ENCODE assay signal across 8 cellular contexts in the genomic region with DNA sequence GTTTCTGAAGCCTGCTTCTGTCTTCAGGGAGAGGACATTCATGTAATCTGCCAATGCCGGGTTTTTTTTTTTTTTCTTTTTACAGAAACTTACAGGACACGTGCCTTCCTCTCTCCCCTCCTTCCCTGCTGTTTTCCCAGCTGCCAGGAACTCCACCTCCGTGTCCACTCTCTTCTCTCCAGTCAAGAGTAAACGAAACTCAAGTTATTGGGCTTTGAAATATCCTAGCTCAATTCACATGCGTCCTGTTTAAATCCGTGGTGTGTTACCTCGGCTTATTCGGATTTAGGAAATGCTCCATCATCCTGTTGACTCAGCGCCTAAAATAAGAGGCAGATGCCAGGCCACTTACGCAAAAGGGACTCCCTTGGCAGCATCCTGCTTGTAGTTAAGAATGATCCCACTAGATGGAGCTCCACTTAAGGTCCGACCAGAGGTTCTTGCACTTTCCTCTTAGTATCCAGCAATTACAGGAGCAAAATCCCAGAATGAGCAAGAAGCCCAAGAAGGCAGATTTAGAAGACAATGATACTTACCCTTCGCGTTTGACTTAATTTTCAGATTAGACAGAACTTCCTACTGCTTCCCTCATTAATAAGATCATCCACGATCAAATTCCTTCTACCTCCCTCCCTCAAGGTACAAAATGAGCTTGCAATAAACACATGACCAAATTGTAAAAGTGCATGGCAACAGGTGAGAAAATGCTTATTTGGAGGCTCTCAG.
DNase-seq lines count a peak whose midpoint lies in the region; ATAC-seq and TF ChIP-seq lines count a peak whose summit lies in the region.

No MANE protein-coding gene starts in this region.

- H3K23me2 ChIP-seq in H9 (ENCODE audit: insufficient read length, low read depth, low read length, poor library complexity, severe bottlenecking): peaks cover 2% of the 10 kb centered on the region

- H3K9ac ChIP-seq in H9 (ENCODE audit: extremely low read depth, insufficient read length, low read length): peak overlapping the region; percentile 46

- H3K27ac ChIP-seq in H9 (ENCODE audit: insufficient read length, low read depth, low read length) (no peak overlapping the region), ovary (peak overlapping the region in 1 of 2 donors; percentile 59)

- H3K4me1 ChIP-seq in H9 (ENCODE audit: insufficient read depth, low read length) (no peaks in the 10 kb centered on the region; the same call in 1 of the 2 replicates), ovary (ENCODE audit: insufficient read depth) (peaks cover 2% of the 10 kb centered on the region)

- no peak overlapping the region for H4K5ac ChIP-seq in H9 (ENCODE audit: insufficient read length, low read depth, low read length)

- H3K36me3 Mint-ChIP-seq in H9 (ENCODE audit: insufficient read depth in 1 of 3, low read depth in 3 of 3): peaks cover 0 to 8% (median 3%) of the 10 kb centered on the region in 3 experiments; a peak in 3 of 7 replicates

- H3K9me3 ChIP-seq in H9 (ENCODE audit: control insufficient read depth, low read depth, low read length) (no peaks in the 10 kb centered on the region), ovary (no peaks in the 10 kb centered on the region)

- no peaks in the 10 kb centered on the region for H3K27me3 ChIP-seq in H9 (ENCODE audit: insufficient read depth, low read length)
- no peaks in the 10 kb centered on the region for H3K27me3 ChIP-seq in ovary

- DNase-seq in COLO829 (ENCODE audit: low spot score) (peak; percentile 55), H9 (peak; percentile 83), NCI-H1436 treated with DMSO at 0.1 percent for 48 hours (lab: John Stamatoyannopoulos, UW) (peak; percentile 64), SW 1271 (lab: John Stamatoyannopoulos, UW) (peak; percentile 65 to 85), amniotic stem cell (lab: John Stamatoyannopoulos, UW) (peak; percentile 91), cardiac septum (ENCODE audit: low spot score) (peak; percentile 82), ovary (peak; percentile 68 to 89 (median 74))

- ATAC-seq in GM18867 (IDR thresholded peaks at IDR 0.05; ENCODE audit: unreplicated experiment): no peak

- no peak for TF ChIP-seq EP300 in ovary (IDR thresholded peaks at IDR 0.05)

- no peak overlapping the region for H3T11ph ChIP-seq in H9 (ENCODE audit: low read length)

- H2AK5ac ChIP-seq in H9 (ENCODE audit: insufficient read length, low read length): no peak overlapping the region

- no peak overlapping the region for H4K8ac ChIP-seq in H9 (replicated peaks; ENCODE audit: insufficient read length, low read depth, low read length)

- H3K56ac ChIP-seq in H9 (ENCODE audit: insufficient read length, low read depth, low read length): no peak overlapping the region

- H3K23ac ChIP-seq in H9 (ENCODE audit: insufficient read length, low read depth, low read length): no peak overlapping the region

- TF ChIP-seq POLR2A in ovary (IDR thresholded peaks at IDR 0.05): no peak

- peak overlapping the region in 2 of 3 experiments; percentile 30 to 85; a peak in 4 of 7 replicates for H3K27ac Mint-ChIP-seq in H9

- H2BK12ac ChIP-seq in H9 (ENCODE audit: insufficient read length, low read depth, low read length): no peak overlapping the region

- intact Hi-C loops in cardiac septum (cut with DNase I) (loop anchor here (1.0 to 5.0 kb wide), 4 partner anchors 101 to 557 kb away; a partner anchor contains a TSS), ovary (cut with DNase I) (loop anchor here in 3 of 4 donors (2.0 to 5.0 kb wide), 3 partner anchors 157 to 557 kb away; no protein-coding TSS in a partner anchor)

- TF ChIP-seq CTCF in H9 (conservative IDR thresholded peaks at IDR 0.05): peak; percentile 83
- peak; percentile 72 to 78 (median 73) for TF ChIP-seq CTCF in ovary (IDR thresholded peaks at IDR 0.05)

- H3K18ac ChIP-seq in H9 (ENCODE audit: insufficient read length, low read depth, low read length): no peak overlapping the region

- peak overlapping the region; percentile 63 to 76 for H3K4me3 Mint-ChIP-seq in H9

- H3K27me3 Mint-ChIP-seq in H9 (ENCODE audit: low read depth): peaks cover 7% of the 10 kb centered on the region

- peak overlapping the region; percentile 18 for H3K4me3 ChIP-seq in ovary

- no peak overlapping the region for H2BK20ac ChIP-seq in H9 (ENCODE audit: low read depth, low read length, poor library complexity, severe bottlenecking)

- no peak overlapping the region for H2BK15ac ChIP-seq in H9 (ENCODE audit: low read depth, low read length)

- no peak overlapping the region for H4K91ac ChIP-seq in H9 (ENCODE audit: insufficient read length, low read depth, low read length)

- H3K79me1 ChIP-seq in H9 (ENCODE audit: insufficient read depth, low read depth, low read length, poor library complexity, severe bottlenecking): no peaks in the 10 kb centered on the region

- no peaks in the 10 kb centered on the region for H3K79me2 ChIP-seq in H9 (ENCODE audit: insufficient read depth, low read length)

- H3K36me3 ChIP-seq in ovary: no peaks in the 10 kb centered on the region

- peaks cover 5 to 12% of the 10 kb centered on the region in 2 experiments; a peak in 4 of 5 replicates for H3K9me3 Mint-ChIP-seq in H9

- no peaks in the 10 kb centered on the region for H4K20me1 ChIP-seq in H9 (ENCODE audit: control insufficient read depth, insufficient read depth, insufficient read length)

- WGBS in H9 (ENCODE audit: extremely low coverage, insufficient read length, low lambda C conversion rate): no CpG with 5 or more reads among the region's 14 CpGs
- WGBS in ovary, 3 donors: 2 to 3% (median 2%) methylated on average over 14 of the region's 14 CpGs

- no peak overlapping the region for H3K4ac ChIP-seq in H9 (ENCODE audit: low read depth, low read length)

- H3K4me2 ChIP-seq in H9 (ENCODE audit: insufficient read depth, insufficient read length, low read length): peak overlapping the region; percentile 59

- H2BK120ac ChIP-seq in H9 (ENCODE audit: low read depth, low read length, poor library complexity, severe bottlenecking): no peak overlapping the region

- H2AFZ ChIP-seq in H9 (ENCODE audit: low read length): peak overlapping the region; percentile 100

- peak overlapping the region; percentile 46; the same call in 1 of the 2 replicates for H3K14ac ChIP-seq in H9 (ENCODE audit: insufficient read depth, low read length)

- no peak overlapping the region for H2BK5ac ChIP-seq in H9 (ENCODE audit: insufficient read length, low read length)

- peaks cover 10 to 11% of the 10 kb centered on the region in 2 experiments for H3K4me1 Mint-ChIP-seq in H9
